In the genomic region with DNA sequence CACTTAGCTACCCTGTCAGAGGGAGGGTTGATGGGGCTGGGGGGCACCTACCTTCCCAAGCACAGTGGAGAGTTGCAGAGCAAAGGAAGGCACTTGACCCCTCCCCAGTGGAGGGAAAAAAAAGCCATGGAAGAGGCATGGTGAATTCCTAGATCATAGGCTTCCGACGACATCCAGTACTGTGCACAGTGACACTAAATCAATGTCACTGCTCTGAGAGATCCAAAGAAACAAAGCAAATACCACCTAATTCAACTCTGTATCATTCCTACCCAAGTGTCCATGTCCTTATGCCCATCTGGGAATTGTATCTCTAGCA, we compare ENCODE assay signal across 19 cellular contexts.
A peak's percentile ranks its signal among the peaks of the same experiment; 100 is the strongest.
DNase-seq lines count a peak whose midpoint lies in the region; ATAC-seq and TF ChIP-seq lines count a peak whose summit lies in the region.
"Had no signal": no experiment of that assay in that cellular context is flagged by ENCODE, and none has a peak within 500 bp of the region (broad histone marks: within the 10 kb centered on the region; RNA-seq: fewer than 3 reads in every experiment).

No MANE protein-coding gene starts in this region.

- H3K27me3 ChIP-seq in esophagus squamous epithelium (no peaks in the 10 kb centered on the region), neural cell (ENCODE audit: insufficient read depth, low read depth, low read length) (no peaks in the 10 kb centered on the region), testis (no peaks in the 10 kb centered on the region)
- H3K27me3 ChIP-seq in CD4-positive, alpha-beta T cell (ENCODE audit: control insufficient read depth, insufficient read depth, low read length): no peaks in the 10 kb centered on the region
- H3K27me3 ChIP-seq: BLaER1 had no signal

- peak overlapping the region; percentile 62 for H3K9ac ChIP-seq in neural cell (ENCODE audit: low read length)
- H3K9ac ChIP-seq: BLaER1, GM23248 had no signal

- no peak for ATAC-seq in GM18870 (IDR thresholded peaks at IDR 0.05; ENCODE audit: unreplicated experiment)
- ATAC-seq in CD4-positive, alpha-beta T cell (ENCODE audit: poor library complexity): no peak

- no peak for TF ChIP-seq POLR2A in esophagus squamous epithelium (IDR thresholded peaks at IDR 0.05)
- no peak for TF ChIP-seq POLR2A in testis (IDR thresholded peaks at IDR 0.05)

- H3F3A ChIP-seq in neural cell (ENCODE audit: insufficient read depth, low read length, poor library complexity, severe bottlenecking): peaks cover 7% of the 10 kb centered on the region

- no peak for TF ChIP-seq CTCF in CD14-positive monocyte (IDR thresholded peaks at IDR 0.05)
- TF ChIP-seq CTCF in esophagus squamous epithelium (IDR thresholded peaks at IDR 0.05): no peak
- no peak for TF ChIP-seq CTCF in neural cell (IDR thresholded peaks at IDR 0.05; ENCODE audit: poor library complexity, severe bottlenecking)
- no peak for TF ChIP-seq CTCF in CD4-positive, alpha-beta T cell (IDR thresholded peaks at IDR 0.05)
- TF ChIP-seq CTCF in testis (IDR thresholded peaks at IDR 0.05): no peak

- peaks cover 34 to 73% (median 39%) of the 10 kb centered on the region in 3 donors for H3K4me1 ChIP-seq in esophagus squamous epithelium
- no peaks in the 10 kb centered on the region for H3K4me1 ChIP-seq in testis
- H3K4me1 ChIP-seq: BLaER1 had no signal

- no peaks in the 10 kb centered on the region for H3K9me2 ChIP-seq in neural cell (ENCODE audit: insufficient read depth, low read length)

- H3K27me3 Mint-ChIP-seq in CD14-positive monocyte (ENCODE audit: low read depth in 3 of 3): no peaks in the 10 kb centered on the region
- H3K27me3 Mint-ChIP-seq in dendritic cell treated with granulocyte-macrophage colony-stimulating factor and Interleukin-4, amounts not matched to agents 40 ng/mL and 50 ng/mL, for 4 days: no peaks in the 10 kb centered on the region
- H3K27me3 Mint-ChIP-seq in CD4-positive, alpha-beta T cell: peaks cover 41% of the 10 kb centered on the region

- POLR2A ChIA-PET in CD4-positive, alpha-beta T cell (lab: Charles Lee): no interaction called here

- H3K36me3 ChIP-seq in esophagus squamous epithelium (no peaks in the 10 kb centered on the region), neural cell (ENCODE audit: insufficient read depth, low read length) (no peaks in the 10 kb centered on the region), testis (ENCODE audit: low read depth, missing control alignments) (no peaks in the 10 kb centered on the region)
- H3K36me3 ChIP-seq: BLaER1 had no signal

- H2AFZ ChIP-seq in neural cell (ENCODE audit: low read depth, low read length): peak overlapping the region; percentile 62
- H2AFZ ChIP-seq: GM23248 had no signal

- DNase-seq in CD14-positive monocyte (ENCODE audit: low spot score) (no peak), esophagus squamous epithelium (lab: John Stamatoyannopoulos, UW) (no peak), SIG-M5 (lab: John Stamatoyannopoulos, UW) (no peak), testis (no peak)
- DNase-seq in CD4-positive, alpha-beta T cell: no peak
- DNase-seq: CD4-positive, alpha-beta memory T cell; COR-L47; DMS153; DND-41; GM23248; H7; HCEC 1CT had no signal

- no peak for TF ChIP-seq EP300 in neural cell (conservative IDR thresholded peaks at IDR 0.05; ENCODE audit: poor library complexity, severe bottlenecking)

- H3K27ac Mint-ChIP-seq in CD14-positive monocyte: peak overlapping the region; percentile 86 to 98 (median 96)
- peak overlapping the region; percentile 86 for H3K27ac Mint-ChIP-seq in dendritic cell treated with granulocyte-macrophage colony-stimulating factor and Interleukin-4, amounts not matched to agents 40 ng/mL and 50 ng/mL, for 4 days
- H3K27ac Mint-ChIP-seq in CD4-positive, alpha-beta T cell: no peak overlapping the region
- H3K27ac Mint-ChIP-seq: B cell; CD4-positive, alpha-beta memory T cell had no signal

- CTCF ChIA-PET in CD4-positive, alpha-beta T cell (lab: Charles Lee): no interaction called here

- H3K4me3 ChIP-seq in esophagus squamous epithelium (no peak overlapping the region), neural cell (ENCODE audit: low read length) (peak overlapping the region; percentile 52), testis (no peak overlapping the region)
- H3K4me3 ChIP-seq: BLaER1, GM23248 had no signal

- no peaks in the 10 kb centered on the region for H3K79me2 ChIP-seq in neural cell (replicated peaks; ENCODE audit: insufficient read depth, low read length)

- H3K4me1 Mint-ChIP-seq in CD14-positive monocyte: peaks cover 78% of the 10 kb centered on the region
- peaks cover 66% of the 10 kb centered on the region for H3K4me1 Mint-ChIP-seq in dendritic cell treated with granulocyte-macrophage colony-stimulating factor and Interleukin-4, amounts not matched to agents 40 ng/mL and 50 ng/mL, for 4 days (ENCODE audit: low read depth)
- no peaks in the 10 kb centered on the region for H3K4me1 Mint-ChIP-seq in CD4-positive, alpha-beta T cell (ENCODE audit: low read depth)
- H3K4me1 Mint-ChIP-seq: B cell; CD4-positive, alpha-beta memory T cell had no signal

- peaks cover 0 to 2% (median 0%) of the 10 kb centered on the region in 7 donors for H3K9me3 Mint-ChIP-seq in CD14-positive monocyte
- H3K9me3 Mint-ChIP-seq in dendritic cell treated with granulocyte-macrophage colony-stimulating factor and Interleukin-4, amounts not matched to agents 40 ng/mL and 50 ng/mL, for 4 days: no peaks in the 10 kb centered on the region
- H3K9me3 Mint-ChIP-seq in CD4-positive, alpha-beta T cell: no peaks in the 10 kb centered on the region

- H3K36me3 Mint-ChIP-seq in CD14-positive monocyte: peaks cover 3 to 13% of the 10 kb centered on the region in 2 donors
- H3K36me3 Mint-ChIP-seq in dendritic cell treated with granulocyte-macrophage colony-stimulating factor and Interleukin-4, amounts not matched to agents 40 ng/mL and 50 ng/mL, for 4 days (ENCODE audit: low read depth): no peaks in the 10 kb centered on the region
- H3K36me3 Mint-ChIP-seq in CD4-positive, alpha-beta T cell (ENCODE audit: low read depth): no peaks in the 10 kb centered on the region
- H3K36me3 Mint-ChIP-seq: CD4-positive, alpha-beta memory T cell had no signal

- H3K4me3 Mint-ChIP-seq in CD14-positive monocyte: peak overlapping the region in 1 of 2 donors; percentile 54
- H3K4me3 Mint-ChIP-seq in dendritic cell treated with granulocyte-macrophage colony-stimulating factor and Interleukin-4, amounts not matched to agents 40 ng/mL and 50 ng/mL, for 4 days: no peak overlapping the region
- H3K4me3 Mint-ChIP-seq in CD4-positive, alpha-beta T cell: no peak overlapping the region
- H3K4me3 Mint-ChIP-seq: B cell; CD4-positive, alpha-beta memory T cell had no signal

- intact Hi-C loops in CD14-positive monocyte (cut with micrococcal nuclease) (no loop called here), esophagus squamous epithelium (cut with DNase I) (no loop called here), testis (cut with DNase I; ENCODE audit: low total_unique reads) (no loop called here)
- intact Hi-C loops in dendritic cell treated with granulocyte-macrophage colony-stimulating factor and Interleukin-4, amounts not matched to agents 40 ng/mL and 50 ng/mL, for 4 days (cut with micrococcal nuclease): no loop called here
- intact Hi-C loops in CD4-positive, alpha-beta T cell (cut with DNase I, micrococcal nuclease): no loop called here

- H3K9me3 ChIP-seq in esophagus squamous epithelium (no peaks in the 10 kb centered on the region), neural cell (ENCODE audit: low read length) (no peaks in the 10 kb centered on the region), testis (no peaks in the 10 kb centered on the region)
- H3K9me3 ChIP-seq in CD4-positive, alpha-beta T cell (ENCODE audit: control insufficient read depth, low read length): no peaks in the 10 kb centered on the region
- H3K9me3 ChIP-seq: BLaER1 had no signal

- no peaks in the 10 kb centered on the region for H4K20me1 ChIP-seq in neural cell (ENCODE audit: insufficient read depth)
- H4K20me1 ChIP-seq: BLaER1 had no signal

- WGBS in esophagus squamous epithelium, 2 donors: 95 to 100% methylated on average over 2 of the region's 2 CpGs
- 95 to 97% methylated on average over 2 of the region's 2 CpGs for WGBS in testis, 2 donors

- TF ChIP-seq RAD21 in neural cell (conservative IDR thresholded peaks at IDR 0.05): no peak

- H3K4me2 ChIP-seq in neural cell (ENCODE audit: low read length): peak overlapping the region; percentile 82
- H3K4me2 ChIP-seq: BLaER1 had no signal

- H3K27ac ChIP-seq in esophagus squamous epithelium: peak overlapping the region in 3 of 4 donors; percentile 65 to 86 (median 85)
- peak overlapping the region; percentile 91 for H3K27ac ChIP-seq in neural cell (ENCODE audit: low read length)
- H3K27ac ChIP-seq in CD4-positive, alpha-beta T cell (ENCODE audit: low read depth, low read length): no peak overlapping the region
- no peak overlapping the region for H3K27ac ChIP-seq in testis
- H3K27ac ChIP-seq: 22Rv1, BLaER1, C4-2B, GM23248 had no signal

TF ChIP-seq in neural cell, 6 proteins besides CTCF, POLR2A, EP300 and RAD21 (continues in another document):
- no peak for TF ChIP-seq POLR2AphosphoS5 (IDR thresholded peaks at IDR 0.05)
- TF ChIP-seq TAF1 (IDR thresholded peaks at IDR 0.05; ENCODE audit: low read depth): no peak
- no peak for TF ChIP-seq SMC3 (conservative IDR thresholded peaks at IDR 0.05; ENCODE audit: poor library complexity)
- TF ChIP-seq EZH2 (IDR thresholded peaks at IDR 0.05; ENCODE audit: borderline replicate concordance, insufficient read depth, low read length, poor library complexity, severe bottlenecking): no peak

Comparison
In these comparisons a context has a peak if more than half of its experiments do, and no peak if none do; other contexts are left out.
1. H3K27ac ChIP-seq: peak in esophagus squamous epithelium (3 of 4) and neural cell (single experiment); none in CD4-positive, alpha-beta T cell (single experiment) and testis (0 of 2).